ENCODE assay signal across 8 cellular contexts in the genomic region with DNA sequence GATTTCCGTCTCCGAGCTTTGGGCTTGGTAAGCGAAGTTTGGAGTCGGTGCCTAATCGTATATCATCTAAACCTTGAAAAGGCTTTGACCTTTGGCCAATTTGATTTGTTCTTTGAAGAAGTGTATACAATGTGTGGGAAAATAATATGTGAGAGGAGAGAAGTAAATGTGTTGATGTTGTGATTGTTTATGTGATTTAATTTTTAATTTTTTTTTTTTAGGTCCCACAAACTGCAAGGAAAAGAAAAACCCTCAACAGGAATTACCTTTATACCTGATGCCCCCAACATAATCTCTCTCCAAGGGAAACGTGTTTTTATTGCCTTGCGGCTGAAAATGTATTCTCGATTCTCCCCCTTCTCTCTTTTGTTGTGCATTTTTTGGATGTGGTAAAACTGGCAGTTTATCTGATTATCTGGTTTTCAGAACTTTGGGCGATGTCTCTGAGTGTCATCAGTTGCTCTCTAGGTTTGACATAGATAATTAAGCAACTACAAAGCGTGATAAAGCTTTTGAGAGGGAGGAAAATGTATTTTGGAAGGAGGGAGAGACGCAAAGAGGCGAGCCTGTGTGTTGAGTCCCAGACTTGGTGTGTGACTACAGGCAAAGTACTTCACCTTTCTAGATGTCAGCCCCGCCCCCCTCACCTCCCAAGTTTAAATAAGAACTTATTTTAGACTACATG. TPM values are rescaled to one million over a fixed set of nuclear protein-coding genes. Genes with fewer than 3 reads are reported as not detected.
DNase-seq lines count a peak whose midpoint lies in the region; ATAC-seq and TF ChIP-seq lines count a peak whose summit lies in the region.

No MANE protein-coding gene starts in this region.

- H3K36me3 Mint-ChIP-seq in activated CD4-positive, alpha-beta T cell treated with anti-CD3 and anti-CD28 coated beads for 36 hours (ENCODE audit: low read depth) = peaks cover 10% of the 10 kb centered on the region
- peaks cover 5% of the 10 kb centered on the region for H3K36me3 Mint-ChIP-seq in activated CD4-positive, alpha-beta T cell treated with anti-CD3 and anti-CD28 coated beads, Interleukin-2, amount 10 ng/mL, durations not matched to agents 24 days and 14 days (ENCODE audit: low read depth)

- POLR2A ChIA-PET in activated CD4-positive, alpha-beta T cell treated with anti-CD3 and anti-CD28 coated beads for 36 hours (lab: Charles Lee) = interaction anchor here (0.7 to 1.1 kb wide), 2 partner anchors 101 to 123 kb away, joined by 4 read pairs; no protein-coding TSS in a partner anchor

- H3K27ac Mint-ChIP-seq in activated CD4-positive, alpha-beta T cell treated with anti-CD3 and anti-CD28 coated beads for 36 hours = peak overlapping the region; percentile 98
- H3K27ac Mint-ChIP-seq in activated CD4-positive, alpha-beta T cell treated with anti-CD3 and anti-CD28 coated beads, Interleukin-2, amount 10 ng/mL, durations not matched to agents 24 days and 14 days = peak overlapping the region; percentile 97

- in situ Hi-C loops in GM13977 (cut with MboI; ENCODE audit: low pct_unique_long_range_greater_than_20kb, low sequenced_read_pairs, unreplicated experiment) = no loop called here

- ATAC-seq in activated CD4-positive, alpha-beta T cell treated with anti-CD3 and anti-CD28 coated beads for 36 hours = no peak

- H3K36me3 ChIP-seq in endocrine pancreas (ENCODE audit: control insufficient read depth, insufficient read depth, low read length) (no peaks in the 10 kb centered on the region), neuron (ENCODE audit: insufficient read depth, low read length) (no peaks in the 10 kb centered on the region)

- no peaks in the 10 kb centered on the region for H3K9me3 Mint-ChIP-seq in activated CD4-positive, alpha-beta T cell treated with anti-CD3 and anti-CD28 coated beads for 36 hours (ENCODE audit: low read depth)
- H3K9me3 Mint-ChIP-seq in activated CD4-positive, alpha-beta T cell treated with anti-CD3 and anti-CD28 coated beads, Interleukin-2, amount 10 ng/mL, durations not matched to agents 24 days and 14 days = peaks cover 2% of the 10 kb centered on the region

- CTCF ChIA-PET in activated CD4-positive, alpha-beta T cell treated with anti-CD3 and anti-CD28 coated beads for 36 hours (lab: Charles Lee) = interaction anchor here (0.6 to 2.0 kb wide), 17 partner anchors 10 to 200 kb away, joined by 3 to 9 read pairs (median 4); no protein-coding TSS in a partner anchor

- H3K4me1 Mint-ChIP-seq in activated CD4-positive, alpha-beta T cell treated with anti-CD3 and anti-CD28 coated beads for 36 hours = peaks cover 19% of the 10 kb centered on the region
- H3K4me1 Mint-ChIP-seq in activated CD4-positive, alpha-beta T cell treated with anti-CD3 and anti-CD28 coated beads, Interleukin-2, amount 10 ng/mL, durations not matched to agents 24 days and 14 days = peaks cover 30% of the 10 kb centered on the region

- no peaks in the 10 kb centered on the region for H3K27me3 ChIP-seq in endocrine pancreas (ENCODE audit: control insufficient read depth, insufficient read depth, low read length)
- no peaks in the 10 kb centered on the region for H3K27me3 ChIP-seq in neuron (ENCODE audit: insufficient read depth, low read length)

- H3K4me3 ChIP-seq in endocrine pancreas (ENCODE audit: control insufficient read depth, insufficient read depth, low read length) (peak overlapping the region; percentile 94), neuron (ENCODE audit: low read length) (peak overlapping the region; percentile 55)

- peaks cover 6% of the 10 kb centered on the region for H3K4me1 ChIP-seq in endocrine pancreas (ENCODE audit: control insufficient read depth, insufficient read depth, low read length)
- H3K4me1 ChIP-seq in neuron (ENCODE audit: insufficient read depth, low read length) = peaks cover 12% of the 10 kb centered on the region

- DNase-seq in activated CD4-positive, alpha-beta T cell treated with anti-CD3 and anti-CD28 coated beads for 36 hours = peak; percentile 62
- DNase-seq in activated CD4-positive, alpha-beta T cell treated with anti-CD3 and anti-CD28 coated beads for 1 hour = no peak
- peak; percentile 78 for DNase-seq in activated CD4-positive, alpha-beta T cell treated with anti-CD3 and anti-CD28 coated beads, Interleukin-2, amount 10 ng/mL, durations not matched to agents 24 days and 14 days
- DNase-seq in NCI-H446 treated with DMSO at 0.1 percent for 48 hours (lab: John Stamatoyannopoulos, UW) = no peak
- no peak for DNase-seq in D341Med (ENCODE audit: low spot score)
- DNase-seq in GM13977 (ENCODE audit: low spot score) = no peak

- peak overlapping the region; percentile 72 for H3K9ac ChIP-seq in endocrine pancreas (ENCODE audit: control insufficient read depth, insufficient read depth, low read length)

- H3K4me3 Mint-ChIP-seq in activated CD4-positive, alpha-beta T cell treated with anti-CD3 and anti-CD28 coated beads for 36 hours = peak overlapping the region; percentile 95
- H3K4me3 Mint-ChIP-seq in activated CD4-positive, alpha-beta T cell treated with anti-CD3 and anti-CD28 coated beads, Interleukin-2, amount 10 ng/mL, durations not matched to agents 24 days and 14 days = peak overlapping the region; percentile 91

- no peaks in the 10 kb centered on the region for H3K27me3 Mint-ChIP-seq in activated CD4-positive, alpha-beta T cell treated with anti-CD3 and anti-CD28 coated beads for 36 hours
- peaks cover 2% of the 10 kb centered on the region for H3K27me3 Mint-ChIP-seq in activated CD4-positive, alpha-beta T cell treated with anti-CD3 and anti-CD28 coated beads, Interleukin-2, amount 10 ng/mL, durations not matched to agents 24 days and 14 days

- peak overlapping the region; percentile 28 for H2AFZ ChIP-seq in neuron (ENCODE audit: low read depth, low read length)

- intact Hi-C loops in activated CD4-positive, alpha-beta T cell treated with anti-CD3 and anti-CD28 coated beads for 36 hours (cut with DNase I, micrococcal nuclease) = loop anchor here (1.0 to 10.0 kb wide), 10 partner anchors 48 to 992 kb away; partner anchors contain the start of genes MCFD2 (in 1 of the 2), MSH2 (in 1 of the 2) and MSH6 (in 1 of the 2)
- intact Hi-C loops in activated CD4-positive, alpha-beta T cell treated with anti-CD3 and anti-CD28 coated beads, Interleukin-2, amount 10 ng/mL, durations not matched to agents 24 days and 14 days (cut with micrococcal nuclease) = loop anchor here (1.0 to 5.0 kb wide), 5 partner anchors 35 to 514 kb away; partner anchors contain the start of gene MSH2

- H3K9me3 ChIP-seq in endocrine pancreas (ENCODE audit: control insufficient read depth, low read length) (no peaks in the 10 kb centered on the region), neuron (ENCODE audit: low read length) (no peaks in the 10 kb centered on the region)

- TF ChIP-seq CTCF in GM13977 (IDR thresholded peaks at IDR 0.05; ENCODE audit: extremely low read depth, insufficient read depth, missing control alignments) = no peak

RNA-seq across cellular contexts. Expression of gene FBXO11, which starts 0.9 kb away (rescaled TPM):
- total RNA-seq in activated CD4-positive, alpha-beta T cell treated with anti-CD3 and anti-CD28 coated beads for 36 hours = 10 to 100 TPM; 33.0 to 40.3 TPM
- total RNA-seq in activated CD4-positive, alpha-beta T cell treated with anti-CD3 and anti-CD28 coated beads, Interleukin-2, amount 10 ng/mL, durations not matched to agents 24 days and 14 days = 50.1 and 51.8 TPM in 2 replicates

Comparison
In these comparisons a context has a peak if more than half of its experiments do, and no peak if none do; other contexts are left out.
1. DNase-seq: peak in activated CD4-positive, alpha-beta T cell treated with anti-CD3 and anti-CD28 coated beads for 36 hours (single experiment) and activated CD4-positive, alpha-beta T cell treated with anti-CD3 and anti-CD28 coated beads, Interleukin-2, amount 10 ng/mL, durations not matched to agents 24 days and 14 days (single experiment); none in activated CD4-positive, alpha-beta T cell treated with anti-CD3 and anti-CD28 coated beads for 1 hour (single experiment), NCI-H446 treated with DMSO at 0.1 percent for 48 hours (single experiment), D341Med (single experiment) and GM13977 (single experiment).